In the genomic region with DNA sequence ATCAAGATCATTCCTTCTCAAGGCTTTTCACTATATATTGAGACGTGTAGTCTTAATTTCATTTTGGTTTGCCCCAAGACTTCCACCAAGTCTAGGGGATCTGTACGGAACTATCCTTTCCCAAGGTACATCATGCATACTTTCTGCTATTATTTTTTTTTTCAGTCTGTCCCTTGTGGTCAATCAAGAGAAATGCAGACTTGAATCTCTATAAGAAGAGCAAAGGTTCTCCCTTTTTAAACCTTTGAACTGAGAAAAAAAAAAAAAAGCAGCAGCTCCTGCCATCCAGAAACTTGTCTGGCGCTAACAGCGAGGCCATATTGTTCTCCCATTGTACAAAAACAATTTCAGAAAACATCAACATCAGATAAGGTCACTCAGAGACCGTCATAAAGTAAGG, we compare ENCODE assay signal across 7 cellular contexts.
DNase-seq lines count a peak whose midpoint lies in the region; TF ChIP-seq lines count a peak whose summit lies in the region.
"Not testable (repeated sequence)": the region's sequence is repeated elsewhere in the genome, so short reads cannot be mapped to it uniquely, and the experiment has no call there.

No MANE protein-coding gene starts in this region.

- in situ Hi-C loops in astrocyte of the spinal cord (cut with HindIII; ENCODE audit: low sequenced_read_pairs) = not testable (repeated sequence)

- H3K4me3 ChIP-seq in AG10803 (ENCODE audit: low read length); LNCaP clone FGC (ENCODE audit: low read depth, low read length); astrocyte of the spinal cord (ENCODE audit: low read depth, low read length); fibroblast of mammary gland (ENCODE audit: control insufficient read depth, low read depth, low read length): not testable (repeated sequence)

- DNase-seq in AG10803 (ENCODE audit: low read depth); LNCaP clone FGC (ENCODE audit: low read depth); astrocyte of the spinal cord (ENCODE audit: low read depth, low spot score): not testable (repeated sequence)
- DNase-seq in RKO (ENCODE audit: low spot score) = peak; percentile 68
- DNase-seq in fibroblast of mammary gland (ENCODE audit: low read depth) = peak; percentile 22
- DNase-seq in kidney tubule cell (ENCODE audit: low spot score) = peak; percentile 17

- TF ChIP-seq CTCF in AG10803 (conservative IDR thresholded peaks at IDR 0.05; ENCODE audit: low read length) = peak; percentile 25
- 0 out of 3 replicates have a peak, but pooled peaks have one; percentile 6 for TF ChIP-seq CTCF in GM12872 (IDR thresholded peaks at IDR 0.05; ENCODE audit: insufficient read depth, low read depth, low read length)
- TF ChIP-seq CTCF in LNCaP clone FGC (IDR thresholded peaks at IDR 0.05; ENCODE audit: control insufficient read depth, extremely low read depth, insufficient read depth) = peak; percentile 17; the same call in 1 of the 2 replicates
- TF ChIP-seq CTCF in astrocyte of the spinal cord (IDR thresholded peaks at IDR 0.05; ENCODE audit: low read depth, low read length) = peak; percentile 18
- peak; percentile 25 for TF ChIP-seq CTCF in fibroblast of mammary gland (conservative IDR thresholded peaks at IDR 0.05; ENCODE audit: control insufficient read depth, insufficient read depth, low read depth, low read length)
